Comparison of ENCODE assay signal across 9 cellular contexts in the genomic region with DNA sequence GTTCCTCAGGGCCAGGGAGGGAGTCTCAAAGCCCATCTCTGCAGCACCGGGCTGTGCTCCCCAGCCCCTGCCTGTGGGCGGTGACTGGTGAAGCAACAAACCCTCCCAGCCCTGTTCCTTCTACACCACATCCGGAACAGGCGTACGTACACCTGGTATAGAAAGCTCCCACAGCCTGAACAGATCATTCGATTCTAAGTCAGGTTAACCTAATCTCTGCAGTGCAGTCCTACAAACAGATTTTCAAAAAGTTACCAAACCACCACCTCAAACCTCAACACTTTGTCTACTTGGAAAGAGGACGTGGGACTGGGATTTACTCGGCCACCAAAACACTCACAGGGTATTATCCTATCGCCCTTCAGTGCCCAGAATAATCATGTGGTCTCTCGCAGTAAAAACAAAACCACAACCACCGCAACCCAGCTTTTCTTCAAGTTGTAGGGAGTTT.
DNase-seq lines count a peak whose midpoint lies in the region; ATAC-seq and TF ChIP-seq lines count a peak whose summit lies in the region.
"Had no signal": no experiment of that assay in that cellular context is flagged by ENCODE, and none has a peak within 500 bp of the region (broad histone marks: within the 10 kb centered on the region; RNA-seq: fewer than 3 reads in every experiment).

No MANE protein-coding gene starts in this region.

- peak; percentile 89 for ATAC-seq in GM18519 (IDR thresholded peaks at IDR 0.05; ENCODE audit: low FRiP score, unreplicated experiment)
- peak; percentile 59 for ATAC-seq in HG03045 (IDR thresholded peaks at IDR 0.05; ENCODE audit: unreplicated experiment)
- ATAC-seq in esophagus mucosa: peak; percentile 62
- no peak for ATAC-seq in HG03571 (IDR thresholded peaks at IDR 0.05; ENCODE audit: unreplicated experiment)
- ATAC-seq: HCT116 had no signal

- peak overlapping the region; percentile 67 for H3K27ac ChIP-seq in VCaP

- DNase-seq in stimulated activated CD8-positive, alpha-beta memory T cell treated with anti-CD3 and anti-CD28 coated beads, Interleukin-15, amount 100 ng/mL, for 4 hours (ENCODE audit: low read depth in 2 of 2): peak; percentile 20 to 41
- DNase-seq in GM03348 (ENCODE audit: low spot score) (no peak), NCI-H187 (lab: John Stamatoyannopoulos, UW) (no peak)

- TF ChIP-seq CTCF in VCaP (conservative IDR thresholded peaks at IDR 0.05): no peak

Comparison
In these comparisons a context has a peak if more than half of its experiments do, and no peak if none do; other contexts are left out.
1. DNase-seq: peak in stimulated activated CD8-positive, alpha-beta memory T cell treated with anti-CD3 and anti-CD28 coated beads, Interleukin-15, amount 100 ng/mL, for 4 hours (2 of 2); none in GM03348 (single experiment) and NCI-H187 (0 of 2).